20 cellular contexts compared by ENCODE assay signal in the genomic region with DNA sequence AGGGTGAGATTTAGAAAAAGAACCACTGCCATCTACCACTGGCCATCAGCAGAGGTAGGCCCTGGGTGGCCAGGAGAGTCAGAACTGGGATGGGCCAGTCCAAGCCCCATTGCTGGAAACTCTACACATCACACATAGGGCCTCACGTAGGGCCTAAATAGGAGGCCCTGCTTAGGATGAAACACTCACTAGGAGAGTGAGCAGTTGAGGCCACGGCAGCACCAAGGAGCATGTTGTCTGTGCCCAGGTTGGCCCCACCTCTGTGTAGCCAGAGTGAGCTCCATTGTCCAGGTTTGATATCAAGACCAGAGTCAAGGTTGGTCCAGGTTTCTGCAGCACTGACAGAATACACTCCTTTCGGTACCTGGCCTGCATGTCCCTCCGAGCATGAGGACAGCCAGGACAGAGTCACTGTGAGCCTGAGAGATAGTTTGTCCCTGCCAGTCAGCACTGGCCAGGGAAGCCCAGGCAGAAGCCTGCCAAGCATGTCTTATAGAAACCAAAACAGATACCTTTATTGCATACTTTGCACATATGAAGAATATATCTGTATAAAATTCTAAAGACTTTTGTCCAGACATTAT.
DNase-seq lines count a peak whose midpoint lies in the region; ATAC-seq and TF ChIP-seq lines count a peak whose summit lies in the region.
"Had no signal": no experiment of that assay in that cellular context is flagged by ENCODE, and none has a peak within 500 bp of the region (broad histone marks: within the 10 kb centered on the region; RNA-seq: fewer than 3 reads in every experiment).

No MANE protein-coding gene starts in this region.

- no peaks in the 10 kb centered on the region for H3K9me3 ChIP-seq in CD4-positive, CD25-positive, alpha-beta regulatory T cell (ENCODE audit: control insufficient read depth in 2 of 2, low read length in 2 of 2)
- H3K9me3 ChIP-seq in SJSA1 (replicated peaks) (no peaks in the 10 kb centered on the region), heart right ventricle (no peaks in the 10 kb centered on the region)

- H3K4me1 Mint-ChIP-seq in CD4-positive, CD25-positive, alpha-beta regulatory T cell = peaks cover 9 to 13% (median 10%) of the 10 kb centered on the region in 4 donors
- H3K4me1 Mint-ChIP-seq in stimulated activated effector memory CD8-positive, alpha-beta T cell treated with anti-CD3 and anti-CD28 coated beads, Interleukin-12 subunit alpha, Interleukin-12 subunit beta, amount 100 ng/mL, for 72 hours = peaks cover 24% of the 10 kb centered on the region

- no peak overlapping the region for H3K27ac ChIP-seq in CD4-positive, CD25-positive, alpha-beta regulatory T cell (ENCODE audit: insufficient read depth, low read length, poor library complexity, severe bottlenecking)
- H3K27ac ChIP-seq in SJSA1 (peak overlapping the region; percentile 54), heart right ventricle (peak overlapping the region in 5 of 10 donors; percentile 3 to 38 (median 34))
- H3K27ac ChIP-seq: C4-2B had no signal

- no peak for ATAC-seq in CD4-positive, CD25-positive, alpha-beta regulatory T cell (ENCODE audit: low read depth in 2 of 2)
- ATAC-seq in heart right ventricle (peak in 5 of 8 donors; percentile 28 to 81 (median 45)), HG02623 (IDR thresholded peaks at IDR 0.05; ENCODE audit: unreplicated experiment) (no peak), omental fat pad (ENCODE audit: low FRiP score) (no peak)
- no peak for ATAC-seq in stimulated activated effector memory CD8-positive, alpha-beta T cell treated with anti-CD3 and anti-CD28 coated beads, Interleukin-12 subunit alpha, Interleukin-12 subunit beta, amount 100 ng/mL, for 72 hours
- ATAC-seq: GM23338, SK-N-SH treated with all-trans-retinoic acid at 6 μM for 48 hours had no signal

- no peaks in the 10 kb centered on the region for H3K4me1 ChIP-seq in CD4-positive, CD25-positive, alpha-beta regulatory T cell (ENCODE audit: control insufficient read depth, insufficient read depth, low read length, poor library complexity, severe bottlenecking)
- H3K4me1 ChIP-seq in SJSA1 (replicated peaks) (peaks cover 26% of the 10 kb centered on the region), heart right ventricle (peaks cover 0 to 38% (median 16%) of the 10 kb centered on the region in 9 donors)

- no peaks in the 10 kb centered on the region for H3K27me3 ChIP-seq in CD4-positive, CD25-positive, alpha-beta regulatory T cell (ENCODE audit: control insufficient read depth, insufficient read depth, low read length)
- H3K27me3 ChIP-seq in SJSA1 (replicated peaks) (no peaks in the 10 kb centered on the region), heart right ventricle (no peaks in the 10 kb centered on the region)

- TF ChIP-seq CTCF in heart right ventricle (IDR thresholded peaks at IDR 0.05) = no peak
- no peak for TF ChIP-seq CTCF in omental fat pad (IDR thresholded peaks at IDR 0.05)

- intact Hi-C loops in heart right ventricle (cut with DNase I) = no loop called here

- no peak for DNase-seq in CD4-positive, CD25-positive, alpha-beta regulatory T cell
- DNase-seq in SJSA1 (ENCODE audit: low read depth in 1 of 2, low spot score in 2 of 2) = no peak
- DNase-seq in heart right ventricle = no peak
- no peak for DNase-seq in stimulated activated effector memory CD8-positive, alpha-beta T cell treated with anti-CD3 and anti-CD28 coated beads, Interleukin-12 subunit alpha, Interleukin-12 subunit beta, amount 100 ng/mL, for 72 hours (ENCODE audit: low spot score in 2 of 2)
- DNase-seq in NCI-H1048 (lab: John Stamatoyannopoulos, UW) = no peak
- DNase-seq in omental fat pad (ENCODE audit: low spot score) = no peak
- DNase-seq: DMS53, GDM1, HCEC 1CT, Karpas-422, MV-4-11, NCI-H1694 treated with DMSO at 0.1 percent for 48 hours, NCI-H446, NCI-H526, OCI-M1, SHP77 treated with DMSO at 0.1 percent for 48 hours had no signal

- H3K9me3 Mint-ChIP-seq in CD4-positive, CD25-positive, alpha-beta regulatory T cell = peaks cover 0 to 2% (median 0%) of the 10 kb centered on the region in 7 donors
- no peaks in the 10 kb centered on the region for H3K9me3 Mint-ChIP-seq in stimulated activated effector memory CD8-positive, alpha-beta T cell treated with anti-CD3 and anti-CD28 coated beads, Interleukin-12 subunit alpha, Interleukin-12 subunit beta, amount 100 ng/mL, for 72 hours
- H3K9me3 Mint-ChIP-seq: GM23338 had no signal

- 88 to 94% methylated on average over 4 of the region's 4 CpGs for WGBS in heart right ventricle, 2 donors

- no peak overlapping the region for H3K4me3 Mint-ChIP-seq in CD4-positive, CD25-positive, alpha-beta regulatory T cell
- H3K4me3 Mint-ChIP-seq in stimulated activated effector memory CD8-positive, alpha-beta T cell treated with anti-CD3 and anti-CD28 coated beads, Interleukin-12 subunit alpha, Interleukin-12 subunit beta, amount 100 ng/mL, for 72 hours = no peak overlapping the region
- H3K4me3 Mint-ChIP-seq: GM23338 had no signal

- H3K27ac Mint-ChIP-seq in CD4-positive, CD25-positive, alpha-beta regulatory T cell = peak overlapping the region in 2 of 3 donors; percentile 51 to 54
- H3K27ac Mint-ChIP-seq in stimulated activated effector memory CD8-positive, alpha-beta T cell treated with anti-CD3 and anti-CD28 coated beads, Interleukin-12 subunit alpha, Interleukin-12 subunit beta, amount 100 ng/mL, for 72 hours = peak overlapping the region; percentile 58
- H3K27ac Mint-ChIP-seq: GM23338 had no signal

- no peak overlapping the region for H3K4me3 ChIP-seq in CD4-positive, CD25-positive, alpha-beta regulatory T cell (ENCODE audit: low read depth, low read length)
- H3K4me3 ChIP-seq in SJSA1 (no peak overlapping the region), heart right ventricle (no peak overlapping the region)
- H3K4me3 ChIP-seq: GM23338 had no signal

- no peaks in the 10 kb centered on the region for H3K27me3 Mint-ChIP-seq in CD4-positive, CD25-positive, alpha-beta regulatory T cell

- H3K36me3 ChIP-seq in CD4-positive, CD25-positive, alpha-beta regulatory T cell (ENCODE audit: control insufficient read depth, insufficient read depth, low read length) = peaks cover 75% of the 10 kb centered on the region
- H3K36me3 ChIP-seq in SJSA1 (peaks cover 24% of the 10 kb centered on the region), heart right ventricle (peaks cover 0 to 59% (median 14%) of the 10 kb centered on the region in 9 donors)

- peaks cover 28% of the 10 kb centered on the region for H3K36me3 Mint-ChIP-seq in CD4-positive, CD25-positive, alpha-beta regulatory T cell
- H3K36me3 Mint-ChIP-seq in stimulated activated effector memory CD8-positive, alpha-beta T cell treated with anti-CD3 and anti-CD28 coated beads, Interleukin-12 subunit alpha, Interleukin-12 subunit beta, amount 100 ng/mL, for 72 hours = peaks cover 71% of the 10 kb centered on the region

Comparison
In these comparisons a context has a peak if more than half of its experiments do, and no peak if none do; other contexts are left out.
1. ATAC-seq: peak in heart right ventricle (5 of 8); none in CD4-positive, CD25-positive, alpha-beta regulatory T cell (0 of 2), stimulated activated effector memory CD8-positive, alpha-beta T cell treated with anti-CD3 and anti-CD28 coated beads, Interleukin-12 subunit alpha, Interleukin-12 subunit beta, amount 100 ng/mL, for 72 hours (single experiment), HG02623 (single experiment) and omental fat pad (single experiment).